23 cellular contexts compared by ENCODE assay signal in the genomic region with DNA sequence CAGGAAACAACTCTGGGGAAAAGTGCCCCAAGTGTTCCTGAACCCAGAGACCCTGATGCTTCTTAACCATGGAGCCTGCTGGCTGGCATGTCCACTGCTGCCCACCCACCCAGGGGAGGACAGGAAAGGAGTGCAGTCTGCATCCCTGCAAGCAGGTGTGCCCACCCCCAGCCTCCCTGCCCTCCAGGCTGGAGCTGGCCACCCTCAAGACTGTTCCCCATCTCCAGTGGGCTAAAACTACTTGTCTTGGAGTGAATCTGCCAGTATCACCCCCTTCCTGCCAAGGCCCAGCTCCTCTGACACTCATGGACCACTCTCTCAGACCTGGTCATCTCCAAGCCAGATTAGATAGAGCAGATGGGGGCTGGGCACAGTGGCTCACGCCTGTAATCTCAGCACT.
"Had no signal": no experiment of that assay in that cellular context is flagged by ENCODE, and none has a peak within 500 bp of the region (broad histone marks: within the 10 kb centered on the region; RNA-seq: fewer than 3 reads in every experiment).

No MANE protein-coding gene starts in this region.

- H3K4me1 ChIP-seq: gastrocnemius medialis, parathyroid adenoma, psoas muscle had no signal

- H3K36me3 ChIP-seq: thoracic aorta had no signal

- H3K4me3 ChIP-seq: dorsolateral prefrontal cortex, esophagus muscularis mucosa, gastrocnemius medialis, heart right ventricle, psoas muscle, stomach, thoracic aorta, transverse colon had no signal

- H2AFZ ChIP-seq: parathyroid adenoma had no signal

- H3K9me3 Mint-ChIP-seq: mesothelial cell of epicardium, natural killer cell, neural crest cell had no signal

- ATAC-seq: gastrocnemius medialis, heart right ventricle, left lobe of liver, natural killer cell, psoas muscle, sciatic nerve had no signal

- H3K27ac Mint-ChIP-seq: mesothelial cell of epicardium had no signal

- DNase-seq: cortex of kidney; dorsolateral prefrontal cortex; effector CD8-positive, alpha-beta T cell; gastrocnemius medialis; heart right ventricle; islet precursor cell; natural killer cell; occipital lobe; psoas muscle; retina; stimulated activated CD4-positive, alpha-beta T cell treated with anti-CD3 and anti-CD28 coated beads, Interleukin-2, amount 100 ng/mL, for 24 hours; stimulated activated CD4-positive, alpha-beta T cell treated with anti-CD3 and anti-CD28 coated beads, Interleukin-4, amount 100 ng/mL, for 4 hours; stimulated activated naive CD4-positive, alpha-beta T cell; stomach; substantia nigra; transverse colon had no signal

- H3K79me2 ChIP-seq: parathyroid adenoma had no signal

- H3K27me3 ChIP-seq: dorsolateral prefrontal cortex, heart right ventricle, stomach, transverse colon had no signal

- H3K4me3 Mint-ChIP-seq: mesothelial cell of epicardium, natural killer cell, neural crest cell had no signal

- H3K27ac ChIP-seq: dorsolateral prefrontal cortex, esophagus muscularis mucosa, gastrocnemius medialis, heart right ventricle, parathyroid adenoma, psoas muscle, stomach, thoracic aorta, transverse colon had no signal

- H3K9me3 ChIP-seq: esophagus muscularis mucosa, gastrocnemius medialis, heart right ventricle, psoas muscle, stomach, thoracic aorta, transverse colon had no signal

- H3K9ac ChIP-seq: parathyroid adenoma had no signal
